Comparison of ENCODE assay signal across 8 cellular contexts in genomic region chr2:109614715-109615636, GRCh38. TPM values are rescaled to one million over a fixed set of nuclear protein-coding genes. Genes with fewer than 3 reads are reported as not detected.
A peak's percentile ranks its signal among the peaks of the same experiment; 100 is the strongest.
DNase-seq lines count a peak whose midpoint lies in the region.

No MANE protein-coding gene starts in this region.

- DNase-seq in activated CD4-positive, alpha-beta T cell treated with anti-CD3 and anti-CD28 coated beads, Interleukin-2, amount 10 ng/mL, durations not matched to agents 24 days and 14 days = peak; percentile 58
- no peak for DNase-seq in activated CD4-positive, alpha-beta T cell treated with anti-CD3 and anti-CD28 coated beads for 48 hours
- DNase-seq in adipocyte (ENCODE audit: low read depth) (peak; percentile 50), iris pigment epithelial cell (ENCODE audit: low read depth) (peak; percentile 26), cerebellum (ENCODE audit: low spot score) (no peak), HPDE6-E6E7 (ENCODE audit: extremely low spot score) (no peak), SKM-1 (lab: John Stamatoyannopoulos, UW; ENCODE audit: unreplicated experiment) (no peak)

- H3K4me3 ChIP-seq in adipocyte (ENCODE audit: low read length) = peak overlapping the region; percentile 92
- peak overlapping the region in 4 of 5 donors; percentile 64 to 87 (median 80) for H3K4me3 ChIP-seq in subcutaneous abdominal adipose tissue (ENCODE audit: low read depth in 1 of 5, low read length in 5 of 5)

- H3K36me3 Mint-ChIP-seq in activated CD4-positive, alpha-beta T cell treated with anti-CD3 and anti-CD28 coated beads, Interleukin-2, amount 10 ng/mL, durations not matched to agents 24 days and 14 days (ENCODE audit: low read depth) = peaks cover 2% of the 10 kb centered on the region

- H3K9me3 ChIP-seq in adipocyte (ENCODE audit: control insufficient read depth, low read length) (no peaks in the 10 kb centered on the region), subcutaneous abdominal adipose tissue (ENCODE audit: control insufficient read depth in 5 of 5, low read length in 5 of 5) (no peaks in the 10 kb centered on the region)

- intact Hi-C loops in activated CD4-positive, alpha-beta T cell treated with anti-CD3 and anti-CD28 coated beads, Interleukin-2, amount 10 ng/mL, durations not matched to agents 24 days and 14 days (cut with micrococcal nuclease) = no loop called here

- H3K36me3 ChIP-seq in adipocyte (ENCODE audit: control insufficient read depth, insufficient read depth, low read length, severe bottlenecking) (no peaks in the 10 kb centered on the region), subcutaneous abdominal adipose tissue (ENCODE audit: control insufficient read depth in 5 of 5, insufficient read depth in 5 of 5, low read length in 5 of 5) (no peaks in the 10 kb centered on the region)

- peak overlapping the region; percentile 82 for H3K9ac ChIP-seq in adipocyte (ENCODE audit: low read length)
- H3K9ac ChIP-seq in subcutaneous abdominal adipose tissue (ENCODE audit: low read length in 5 of 5) = peak overlapping the region in 4 of 5 donors; percentile 37 to 78 (median 76)

- no peak overlapping the region for H3K4me3 Mint-ChIP-seq in activated CD4-positive, alpha-beta T cell treated with anti-CD3 and anti-CD28 coated beads, Interleukin-2, amount 10 ng/mL, durations not matched to agents 24 days and 14 days

- peaks cover 69% of the 10 kb centered on the region for H3K27me3 Mint-ChIP-seq in activated CD4-positive, alpha-beta T cell treated with anti-CD3 and anti-CD28 coated beads, Interleukin-2, amount 10 ng/mL, durations not matched to agents 24 days and 14 days

- peak overlapping the region; percentile 84 for H3K27ac ChIP-seq in subcutaneous abdominal adipose tissue (ENCODE audit: low read depth, low read length)

- no peak overlapping the region for H3K27ac Mint-ChIP-seq in activated CD4-positive, alpha-beta T cell treated with anti-CD3 and anti-CD28 coated beads, Interleukin-2, amount 10 ng/mL, durations not matched to agents 24 days and 14 days

- no peaks in the 10 kb centered on the region for H3K27me3 ChIP-seq in adipocyte (replicated peaks; ENCODE audit: control insufficient read depth, insufficient read depth, low read length)
- no peaks in the 10 kb centered on the region for H3K27me3 ChIP-seq in subcutaneous abdominal adipose tissue (ENCODE audit: control insufficient read depth in 5 of 5, insufficient read depth in 4 of 5, low read length in 5 of 5)

- peaks cover 38% of the 10 kb centered on the region for H3K4me1 ChIP-seq in adipocyte (ENCODE audit: control insufficient read depth, insufficient read depth, low read length)
- H3K4me1 ChIP-seq in subcutaneous abdominal adipose tissue (ENCODE audit: control insufficient read depth in 5 of 5, insufficient read depth in 5 of 5, low read length in 5 of 5) = peaks cover 0 to 37% (median 35%) of the 10 kb centered on the region in 5 donors

- H3K9me3 Mint-ChIP-seq in activated CD4-positive, alpha-beta T cell treated with anti-CD3 and anti-CD28 coated beads, Interleukin-2, amount 10 ng/mL, durations not matched to agents 24 days and 14 days = no peaks in the 10 kb centered on the region

- peaks cover 5% of the 10 kb centered on the region for H3K4me1 Mint-ChIP-seq in activated CD4-positive, alpha-beta T cell treated with anti-CD3 and anti-CD28 coated beads, Interleukin-2, amount 10 ng/mL, durations not matched to agents 24 days and 14 days

RNA-seq across cellular contexts. Expression of gene SOWAHC, which starts 0.8 kb away (rescaled TPM):
- total RNA-seq in activated CD4-positive, alpha-beta T cell treated with anti-CD3 and anti-CD28 coated beads, Interleukin-2, amount 10 ng/mL, durations not matched to agents 24 days and 14 days = 0.26 TPM in 2 replicates
- 20.6 TPM for total RNA-seq in cerebellum

RNA-seq across cellular contexts. Expression of gene SEPTIN10, which starts 1.2 kb away (rescaled TPM):
- 0.14 and 0.50 TPM in 2 replicates for total RNA-seq in activated CD4-positive, alpha-beta T cell treated with anti-CD3 and anti-CD28 coated beads, Interleukin-2, amount 10 ng/mL, durations not matched to agents 24 days and 14 days
- total RNA-seq in cerebellum = 46.1 TPM

Comparison
In these comparisons a context has a peak if more than half of its experiments do, and no peak if none do; other contexts are left out.
1. DNase-seq: peak in activated CD4-positive, alpha-beta T cell treated with anti-CD3 and anti-CD28 coated beads, Interleukin-2, amount 10 ng/mL, durations not matched to agents 24 days and 14 days (single experiment), adipocyte (single experiment) and iris pigment epithelial cell (single experiment); none in activated CD4-positive, alpha-beta T cell treated with anti-CD3 and anti-CD28 coated beads for 48 hours (single experiment), cerebellum (single experiment), HPDE6-E6E7 (single experiment) and SKM-1 (single experiment).
2. RNA of gene SOWAHC, which starts 0.8 kb away (total RNA-seq): 20.6 TPM in cerebellum (single experiment); 0.26 TPM in activated CD4-positive, alpha-beta T cell treated with anti-CD3 and anti-CD28 coated beads, Interleukin-2, amount 10 ng/mL, durations not matched to agents 24 days and 14 days; every median in the first group is over 10 times any median in the second.
3. RNA of gene SEPTIN10, which starts 1.2 kb away (total RNA-seq): 46.1 TPM in cerebellum (single experiment); 0.14 to 0.50 TPM in activated CD4-positive, alpha-beta T cell treated with anti-CD3 and anti-CD28 coated beads, Interleukin-2, amount 10 ng/mL, durations not matched to agents 24 days and 14 days; every median in the first group is over 10 times any median in the second.